ENCODE assay signal across 8 cellular contexts in the genomic region with DNA sequence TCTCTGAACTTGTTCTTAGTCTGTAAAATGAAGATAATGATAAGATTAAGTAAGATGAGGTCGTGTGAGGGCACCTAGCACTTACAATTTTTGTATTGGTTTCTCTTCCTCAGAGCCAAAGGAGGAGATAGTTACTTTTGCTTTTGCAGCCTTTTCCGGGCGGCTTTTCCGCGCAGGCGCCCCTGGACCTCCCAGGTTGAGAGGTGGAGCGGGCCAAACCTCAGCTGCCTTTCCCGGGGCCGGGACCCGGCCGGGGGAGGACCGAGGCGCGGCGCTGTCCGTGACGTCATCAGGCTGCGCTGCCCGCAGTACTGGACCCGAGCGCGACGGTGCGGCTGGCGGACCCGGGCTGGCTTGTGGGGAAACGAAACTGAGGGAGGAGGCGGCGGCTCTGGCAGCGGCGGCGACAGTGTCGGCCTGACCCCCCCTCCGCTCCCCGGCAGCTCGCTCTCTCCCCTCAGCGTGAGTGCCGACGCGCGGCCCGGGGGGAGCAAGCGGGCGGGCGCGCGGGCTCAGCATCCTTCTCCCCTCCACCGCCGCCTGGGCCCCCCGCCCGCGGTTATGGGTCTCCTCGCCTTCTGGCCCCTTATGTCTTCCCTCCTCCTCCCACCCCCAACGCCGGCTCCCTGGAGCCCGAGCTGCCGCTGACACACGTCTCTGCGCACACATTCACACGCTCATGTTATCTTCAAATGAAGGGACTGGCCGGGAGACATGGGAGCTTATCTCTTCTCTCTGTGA. TPM values are rescaled to one million over a fixed set of nuclear protein-coding genes. Genes with fewer than 3 reads are reported as not detected.
DNase-seq lines count a peak whose midpoint lies in the region; ATAC-seq, FAIRE-seq and TF ChIP-seq lines count a peak whose summit lies in the region.

A gene with protein sequence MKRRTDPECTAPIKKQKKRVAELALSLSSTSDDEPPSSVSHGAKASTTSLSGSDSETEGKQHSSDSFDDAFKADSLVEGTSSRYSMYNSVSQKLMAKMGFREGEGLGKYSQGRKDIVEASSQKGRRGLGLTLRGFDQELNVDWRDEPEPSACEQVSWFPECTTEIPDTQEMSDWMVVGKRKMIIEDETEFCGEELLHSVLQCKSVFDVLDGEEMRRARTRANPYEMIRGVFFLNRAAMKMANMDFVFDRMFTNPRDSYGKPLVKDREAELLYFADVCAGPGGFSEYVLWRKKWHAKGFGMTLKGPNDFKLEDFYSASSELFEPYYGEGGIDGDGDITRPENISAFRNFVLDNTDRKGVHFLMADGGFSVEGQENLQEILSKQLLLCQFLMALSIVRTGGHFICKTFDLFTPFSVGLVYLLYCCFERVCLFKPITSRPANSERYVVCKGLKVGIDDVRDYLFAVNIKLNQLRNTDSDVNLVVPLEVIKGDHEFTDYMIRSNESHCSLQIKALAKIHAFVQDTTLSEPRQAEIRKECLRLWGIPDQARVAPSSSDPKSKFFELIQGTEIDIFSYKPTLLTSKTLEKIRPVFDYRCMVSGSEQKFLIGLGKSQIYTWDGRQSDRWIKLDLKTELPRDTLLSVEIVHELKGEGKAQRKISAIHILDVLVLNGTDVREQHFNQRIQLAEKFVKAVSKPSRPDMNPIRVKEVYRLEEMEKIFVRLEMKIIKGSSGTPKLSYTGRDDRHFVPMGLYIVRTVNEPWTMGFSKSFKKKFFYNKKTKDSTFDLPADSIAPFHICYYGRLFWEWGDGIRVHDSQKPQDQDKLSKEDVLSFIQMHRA (plus strand): TSS at position 306 of the 741 bp plus-strand sequence. CDS start 2,409 bp downstream, outside the sequence.

- peak within 1 kb of the TSS; percentile 96 for H3K4me3 ChIP-seq in BE2C (ENCODE audit: low read depth, low read length)

- H3K9me3 ChIP-seq in BE2C: no peaks in the 10 kb centered on the region

- H3K4me1 ChIP-seq in BE2C: no peaks in the 10 kb centered on the region; the same call in 1 of the 2 replicates

- TF ChIP-seq CTCF in BE2C (IDR thresholded peaks at IDR 0.05; ENCODE audit: low read depth, low read length): no peak

- DNase-seq in BE2C: peak; percentile 96
- peak; percentile 86 for DNase-seq in GM19239 (ENCODE audit: insufficient read length, low spot score)
- DNase-seq in NCI-H510A treated with DMSO at 0.1 percent for 48 hours (lab: John Stamatoyannopoulos, UW): peak; percentile 90
- peak; percentile 95 to 97 for DNase-seq in activated CD4-positive, alpha-beta T cell treated with anti-CD3 and anti-CD28 coated beads for 4 hours
- peak; percentile 85 for DNase-seq in kidney glomerular epithelial cell (lab: John Stamatoyannopoulos, UW)
- peak; percentile 88 to 92 for DNase-seq in stimulated activated CD4-positive, alpha-beta T cell treated with anti-CD3 and anti-CD28 coated beads, Interleukin-1b, Interleukin-23, amount 100 ng/mL, for 1 hour (ENCODE audit: low read depth in 2 of 2)

- peak within 1 kb of the TSS; percentile 33 for H3K27ac ChIP-seq in cingulate gyrus (ENCODE audit: low read depth, low read length)

- peak; percentile 81 for ATAC-seq in HG03442 (IDR thresholded peaks at IDR 0.05; ENCODE audit: unreplicated experiment)

- no peaks in the 10 kb centered on the region for H3K27me3 ChIP-seq in BE2C

- H3K36me3 ChIP-seq in BE2C: peaks cover 16% of the 10 kb centered on the region

- FAIRE-seq in GM19239 (lab: Jason Lieb, UNC): no peak

RNA-seq across cellular contexts. Expression of the gene that starts here (rescaled TPM):
- polyA plus RNA-seq in BE2C (2012; ENCODE audit: insufficient read depth, insufficient read length, low read depth): 39.5 TPM

Comparison
In these comparisons a context has a peak if more than half of its experiments do, and no peak if none do; other contexts are left out.
1. Peak in every context shown above with its lines: DNase-seq, ATAC-seq, H3K4me3 ChIP-seq and H3K27ac ChIP-seq.